40 cellular contexts compared by ENCODE assay signal in genomic region chr16:63880948-63881347, GRCh38.
"Had no signal": no experiment of that assay in that cellular context is flagged by ENCODE, and none has a peak within 500 bp of the region (broad histone marks: within the 10 kb centered on the region; RNA-seq: fewer than 3 reads in every experiment).

No MANE protein-coding gene starts in this region.

- H3K36me3 ChIP-seq: adrenal gland, ascending aorta, brain microvascular endothelial cell, breast epithelium, cardiac muscle cell had no signal

- H3K27me3 Mint-ChIP-seq: activated naive CD4-positive, alpha-beta T cell treated with anti-CD3 and anti-CD28 coated beads, Interleukin-2, amount 10 ng/mL, durations not matched to agents 7 days and 5 days; activated naive CD4-positive, alpha-beta T cell treated with anti-CD3 and anti-CD28 coated beads, Interleukin-2, amount 50 U/mL, for 24 hours; activated naive CD8-positive, alpha-beta T cell; activated naive CD8-positive, alpha-beta T cell treated with anti-CD3 and anti-CD28 coated beads for 36 hours; activated naive CD8-positive, alpha-beta T cell treated with anti-CD3 and anti-CD28 coated beads, Interleukin-2, amount 10 ng/mL, durations not matched to agents 7 days and 5 days; activated naive CD8-positive, alpha-beta T cell treated with anti-CD3 and anti-CD28 coated beads, Interleukin-2, amount 50 U/mL, for 24 hours; activated T-cell treated with anti-CD3 and anti-CD28 coated beads, Interleukin-2, amount 50 U/mL, for 24 hours; activated T-helper 17 cell treated with anti-CD3 and anti-CD28 coated beads, Interleukin-2, amount 50 U/mL, for 72 hours; brain; central memory CD8-positive, alpha-beta T cell had no signal

- H3K4me3 ChIP-seq: adrenal gland, ascending aorta, body of pancreas, breast epithelium, cardiac muscle cell had no signal

- H3K4me1 Mint-ChIP-seq: activated naive CD4-positive, alpha-beta T cell treated with anti-CD3 and anti-CD28 coated beads, Interleukin-2, amount 10 ng/mL, durations not matched to agents 7 days and 5 days; activated naive CD4-positive, alpha-beta T cell treated with anti-CD3 and anti-CD28 coated beads, Interleukin-2, amount 50 U/mL, for 24 hours; activated naive CD8-positive, alpha-beta T cell treated with anti-CD3 and anti-CD28 coated beads for 36 hours; activated naive CD8-positive, alpha-beta T cell treated with anti-CD3 and anti-CD28 coated beads, Interleukin-2, amount 10 ng/mL, durations not matched to agents 7 days and 5 days; activated naive CD8-positive, alpha-beta T cell treated with anti-CD3 and anti-CD28 coated beads, Interleukin-2, amount 50 U/mL, for 24 hours; activated T-helper 17 cell treated with anti-CD3 and anti-CD28 coated beads, Interleukin-2, amount 50 U/mL, for 72 hours; central memory CD8-positive, alpha-beta T cell had no signal

- H3K27ac Mint-ChIP-seq: activated naive CD4-positive, alpha-beta T cell treated with anti-CD3 and anti-CD28 coated beads for 36 hours; activated naive CD4-positive, alpha-beta T cell treated with anti-CD3 and anti-CD28 coated beads, Interleukin-2, amount 10 ng/mL, durations not matched to agents 7 days and 5 days; activated naive CD4-positive, alpha-beta T cell treated with anti-CD3 and anti-CD28 coated beads, Interleukin-2, amount 50 U/mL, for 24 hours; activated naive CD4-positive, alpha-beta T cell treated with anti-CD3 and anti-CD28 coated beads, Interleukin-2, amount 50 U/mL, for 72 hours; activated naive CD8-positive, alpha-beta T cell; activated naive CD8-positive, alpha-beta T cell treated with anti-CD3 and anti-CD28 coated beads for 36 hours; activated naive CD8-positive, alpha-beta T cell treated with anti-CD3 and anti-CD28 coated beads, Interleukin-2, amount 10 ng/mL, durations not matched to agents 7 days and 5 days; activated naive CD8-positive, alpha-beta T cell treated with anti-CD3 and anti-CD28 coated beads, Interleukin-2, amount 50 U/mL, for 24 hours; activated T-cell treated with anti-CD3 and anti-CD28 coated beads, Interleukin-2, amount 50 U/mL, for 24 hours; activated T-cell treated with anti-CD3 and anti-CD28 coated beads, Interleukin-2, amount 50 U/mL, for 72 hours; activated T-helper 1 cell treated with anti-CD3 and anti-CD28 coated beads, Interleukin-12 subunit alpha, Interleukin-12 subunit beta, Interleukin-2, Interleukin-4 antibody, amounts not matched to agents 30 ng/mL and 10 ng/mL and 1 ng/mL, durations not matched to agents 14 hours and 24 hours and 36 hours; activated T-helper 17 cell treated with anti-CD3 and anti-CD28 coated beads, Interleukin-2, amount 50 U/mL, for 72 hours; activated T-helper 2 cell treated with anti-CD3 and anti-CD28 coated beads, Interferon-gamma antibody, Interleukin-2, Interleukin-4, amounts not matched to agents 10 μg/mL and 5 μg/mL and 100 μg/mL, durations not matched to agents 14 hours and 24 hours and 36 hours; brain had no signal

- ATAC-seq: activated naive CD4-positive, alpha-beta T cell treated with anti-CD3 and anti-CD28 coated beads, Interleukin-2, amount 50 U/mL, for 72 hours; activated naive CD8-positive, alpha-beta T cell treated with anti-CD3 and anti-CD28 coated beads, Interleukin-2, amount 50 U/mL, for 24 hours; activated T-cell treated with anti-CD3 and anti-CD28 coated beads, Interleukin-2, amount 50 U/mL, for 4 hours; activated T-cell treated with anti-CD3 and anti-CD28 coated beads, Interleukin-2, amount 50 U/mL, for 72 hours; activated T-helper 17 cell treated with anti-CD3 and anti-CD28 coated beads, Interleukin-2, amount 50 U/mL, for 72 hours; body of pancreas had no signal

- H3K9me3 ChIP-seq: adrenal gland, ascending aorta, body of pancreas, breast epithelium had no signal

- H3K27me3 ChIP-seq: adrenal gland, ascending aorta, body of pancreas, brain microvascular endothelial cell, breast epithelium, cardiac muscle cell had no signal

- FAIRE-seq: astrocyte, bronchial epithelial cell had no signal

- DNase-seq: activated effector memory CD4-positive, alpha-beta T cell treated with anti-CD3 and anti-CD28 coated beads, Interleukin-2, amount 50 U/mL, for 16 hours; activated effector memory CD4-positive, alpha-beta T cell treated with Interleukin-2 at 50 U/mL for 16 hours; activated gamma-delta T cell; activated gamma-delta T cell treated with Interleukin-2 at 50 U/mL for 16 hours; activated naive CD4-positive, alpha-beta T cell; activated naive CD4-positive, alpha-beta T cell treated with anti-CD3 and anti-CD28 coated beads for 36 hours; activated naive CD4-positive, alpha-beta T cell treated with anti-CD3 and anti-CD28 coated beads, Interleukin-2, amount 10 ng/mL, durations not matched to agents 7 days and 5 days; activated naive CD4-positive, alpha-beta T cell treated with anti-CD3 and anti-CD28 coated beads, Interleukin-2, amount 50 U/mL, for 16 hours; activated naive CD4-positive, alpha-beta T cell treated with Interleukin-2 at 50 U/mL for 16 hours; activated naive CD8-positive, alpha-beta T cell treated with anti-CD3 and anti-CD28 coated beads for 36 hours; activated naive CD8-positive, alpha-beta T cell treated with anti-CD3 and anti-CD28 coated beads, Interleukin-2, amount 10 ng/mL, durations not matched to agents 7 days and 5 days; activated naive CD8-positive, alpha-beta T cell treated with anti-CD3 and anti-CD28 coated beads, Interleukin-2, amount 50 U/mL, for 24 hours; activated T-cell treated with anti-CD3 and anti-CD28 coated beads, Interleukin-2, amount 50 U/mL, for 1 hour; activated T-cell treated with anti-CD3 and anti-CD28 coated beads, Interleukin-2, amount 50 U/mL, for 24 hours; activated T-cell treated with anti-CD3 and anti-CD28 coated beads, Interleukin-2, amount 50 U/mL, for 4 hours; activated T-cell treated with anti-CD3 and anti-CD28 coated beads, Interleukin-2, amount 50 U/mL, for 48 hours; activated T-cell treated with anti-CD3 and anti-CD28 coated beads, Interleukin-2, amount 50 U/mL, for 72 hours; adrenal gland; amniotic stem cell; amygdala; anterior cingulate cortex; aorta; body of pancreas; brain microvascular endothelial cell; caudate nucleus; central memory CD4-positive, alpha-beta T cell; cerebellar nuclear complex had no signal

- H3K27ac ChIP-seq: adrenal gland, ascending aorta, body of pancreas, brain microvascular endothelial cell, breast epithelium, cardiac muscle cell had no signal

- H3K4me1 ChIP-seq: adrenal gland, ascending aorta, body of pancreas, breast epithelium had no signal

- H3K36me3 Mint-ChIP-seq: activated naive CD4-positive, alpha-beta T cell treated with anti-CD3 and anti-CD28 coated beads, Interleukin-2, amount 10 ng/mL, durations not matched to agents 7 days and 5 days; activated naive CD4-positive, alpha-beta T cell treated with anti-CD3 and anti-CD28 coated beads, Interleukin-2, amount 50 U/mL, for 24 hours; activated naive CD8-positive, alpha-beta T cell; activated naive CD8-positive, alpha-beta T cell treated with anti-CD3 and anti-CD28 coated beads for 36 hours; activated naive CD8-positive, alpha-beta T cell treated with anti-CD3 and anti-CD28 coated beads, Interleukin-2, amount 10 ng/mL, durations not matched to agents 7 days and 5 days; brain had no signal

- H3K4me3 Mint-ChIP-seq: activated naive CD4-positive, alpha-beta T cell treated with anti-CD3 and anti-CD28 coated beads for 36 hours; activated naive CD4-positive, alpha-beta T cell treated with anti-CD3 and anti-CD28 coated beads, Interleukin-2, amount 10 ng/mL, durations not matched to agents 7 days and 5 days; activated naive CD4-positive, alpha-beta T cell treated with anti-CD3 and anti-CD28 coated beads, Interleukin-2, amount 50 U/mL, for 24 hours; activated naive CD8-positive, alpha-beta T cell; activated naive CD8-positive, alpha-beta T cell treated with anti-CD3 and anti-CD28 coated beads for 36 hours; activated naive CD8-positive, alpha-beta T cell treated with anti-CD3 and anti-CD28 coated beads, Interleukin-2, amount 10 ng/mL, durations not matched to agents 7 days and 5 days; activated naive CD8-positive, alpha-beta T cell treated with anti-CD3 and anti-CD28 coated beads, Interleukin-2, amount 50 U/mL, for 24 hours; activated T-cell treated with anti-CD3 and anti-CD28 coated beads, Interleukin-2, amount 50 U/mL, for 24 hours; activated T-cell treated with anti-CD3 and anti-CD28 coated beads, Interleukin-2, amount 50 U/mL, for 4 hours; activated T-cell treated with anti-CD3 and anti-CD28 coated beads, Interleukin-2, amount 50 U/mL, for 72 hours; activated T-helper 1 cell treated with anti-CD3 and anti-CD28 coated beads, Interleukin-12 subunit alpha, Interleukin-12 subunit beta, Interleukin-2, Interleukin-4 antibody, amounts not matched to agents 30 ng/mL and 10 ng/mL and 1 ng/mL, durations not matched to agents 14 hours and 24 hours and 36 hours; activated T-helper 17 cell treated with anti-CD3 and anti-CD28 coated beads, Interleukin-2, amount 50 U/mL, for 72 hours; brain; central memory CD8-positive, alpha-beta T cell had no signal
